14 cellular contexts compared by ENCODE assay signal in the genomic region with DNA sequence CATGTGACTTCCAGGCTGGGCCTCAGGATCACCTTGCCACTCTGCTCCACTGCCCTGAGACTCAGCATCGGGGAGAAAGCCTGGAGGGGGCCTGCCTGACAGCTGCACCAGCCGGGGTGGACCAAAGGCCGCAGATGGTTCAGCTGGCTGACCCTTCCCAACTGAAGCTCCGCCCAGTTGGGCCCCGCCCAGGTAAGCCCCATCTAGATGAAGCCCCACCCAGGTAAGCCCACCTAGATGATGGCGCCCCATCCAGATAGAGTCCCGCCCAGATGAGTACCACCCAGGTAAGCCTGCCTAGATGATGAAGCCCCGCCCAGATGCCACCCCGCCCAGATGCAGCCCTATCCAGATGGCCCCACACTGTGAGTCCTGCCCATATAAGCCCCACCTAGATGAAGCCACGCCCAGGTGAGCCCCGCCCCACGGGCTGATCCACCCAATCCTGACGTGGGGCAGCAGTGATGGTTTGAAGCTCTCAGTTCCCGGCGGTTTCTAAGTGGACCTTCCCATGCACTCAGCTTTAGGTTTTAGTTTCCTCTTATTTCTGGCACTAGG. TPM values are rescaled to one million over a fixed set of nuclear protein-coding genes. Genes with fewer than 3 reads are reported as not detected.
DNase-seq lines count a peak whose midpoint lies in the region; ATAC-seq and TF ChIP-seq lines count a peak whose summit lies in the region.
"Had no signal": no experiment of that assay in that cellular context is flagged by ENCODE, and none has a peak within 500 bp of the region (broad histone marks: within the 10 kb centered on the region; RNA-seq: fewer than 3 reads in every experiment).

No MANE protein-coding gene starts in this region.

- no peak overlapping the region for H3K27ac Mint-ChIP-seq in activated T-cell treated with anti-CD3 and anti-CD28 coated beads, Interleukin-2, amount 50 U/mL, for 72 hours
- H3K27ac Mint-ChIP-seq: progenitor cell of endocrine pancreas; stimulated activated memory B cell treated with anti-CD40 and anti-IgM and Interleukin-4, amounts not matched to agents 10 μg/mL and 1 μg/mL and 100 μg/mL, for 72 hours had no signal

- H3K36me3 ChIP-seq in MM.1S (replicated peaks; ENCODE audit: insufficient read depth, low read length): no peaks in the 10 kb centered on the region
- H3K36me3 ChIP-seq in spleen: no peaks in the 10 kb centered on the region
- no peaks in the 10 kb centered on the region for H3K36me3 ChIP-seq in GM23248 (ENCODE audit: low read depth)

- H3K4me3 Mint-ChIP-seq in activated T-cell treated with anti-CD3 and anti-CD28 coated beads, Interleukin-2, amount 50 U/mL, for 72 hours: no peak overlapping the region
- H3K4me3 Mint-ChIP-seq: stimulated activated memory B cell treated with anti-CD40 and anti-IgM and Interleukin-4, amounts not matched to agents 10 μg/mL and 1 μg/mL and 100 μg/mL, for 72 hours had no signal

- H3K4me1 ChIP-seq in MM.1S (ENCODE audit: low read length) (peaks cover 14% of the 10 kb centered on the region), spleen (peaks cover 14 to 28% (median 24%) of the 10 kb centered on the region in 6 donors), GM23248 (ENCODE audit: insufficient read depth) (peaks cover 10% of the 10 kb centered on the region)

- H4K20me1 ChIP-seq in MM.1S (ENCODE audit: insufficient read depth, low read length) (no peaks in the 10 kb centered on the region), GM23248 (ENCODE audit: insufficient read depth) (no peaks in the 10 kb centered on the region)

- H3K9me3 Mint-ChIP-seq in activated T-cell treated with anti-CD3 and anti-CD28 coated beads, Interleukin-2, amount 50 U/mL, for 72 hours: no peaks in the 10 kb centered on the region
- H3K9me3 Mint-ChIP-seq: stimulated activated memory B cell treated with anti-CD40 and anti-IgM and Interleukin-4, amounts not matched to agents 10 μg/mL and 1 μg/mL and 100 μg/mL, for 72 hours had no signal

- peak; percentile 60 for DNase-seq in activated CD8-positive, alpha-beta memory T cell treated with anti-CD3 and anti-CD28 coated beads, Interleukin-2, amount 50 U/mL, for 48 hours
- no peak for DNase-seq in activated CD8-positive, alpha-beta memory T cell treated with anti-CD3 and anti-CD28 coated beads, Interleukin-2, amount 50 U/mL, for 4 hours
- DNase-seq in MM.1S (peak; percentile 15), spleen (peak; percentile 59), GM23248 (no peak), foreskin melanocyte (no peak), inferior parietal cortex (ENCODE audit: extremely low spot score) (no peak)
- DNase-seq in activated T-cell treated with anti-CD3 and anti-CD28 coated beads, Interleukin-2, amount 50 U/mL, for 72 hours: peak; percentile 46 to 52
- DNase-seq: amygdala, dermis blood vessel endothelial cell, EL, NCI-H2081 treated with DMSO at 0.1 percent for 48 hours had no signal

- H3K4me2 ChIP-seq in MM.1S (ENCODE audit: low read depth, low read length) (no peak overlapping the region), GM23248 (ENCODE audit: unreplicated experiment) (no peak overlapping the region)

- WGBS in spleen, 5 donors: 81 to 90% (median 85%) methylated on average over 6 to 15 of the region's 15 CpGs
- 71 to 75% methylated on average over 14 of the region's 15 CpGs for WGBS in GM23248 (ENCODE audit: low coverage in 1 of 2, low lambda C conversion rate in 2 of 2, missing lambda C conversion rate in 2 of 2), 2 experiments

- TF ChIP-seq CTCF in MM.1S (IDR thresholded peaks at IDR 0.05; ENCODE audit: low read length) (no peak), spleen (IDR thresholded peaks at IDR 0.05 in 8 of 11, conservative IDR thresholded peaks at IDR 0.05 in 3 of 11) (no peak)

- H3K36me3 Mint-ChIP-seq in activated T-cell treated with anti-CD3 and anti-CD28 coated beads, Interleukin-2, amount 50 U/mL, for 72 hours (ENCODE audit: insufficient read depth in 2 of 2): no peaks in the 10 kb centered on the region
- H3K36me3 Mint-ChIP-seq: stimulated activated memory B cell treated with anti-CD40 and anti-IgM and Interleukin-4, amounts not matched to agents 10 μg/mL and 1 μg/mL and 100 μg/mL, for 72 hours had no signal

- no peak overlapping the region for H3K4me3 ChIP-seq in MM.1S (ENCODE audit: low read length)
- H3K4me3 ChIP-seq in spleen: no peak overlapping the region
- H3K4me3 ChIP-seq in GM23248: no peak overlapping the region

- H3K27me3 Mint-ChIP-seq in activated T-cell treated with anti-CD3 and anti-CD28 coated beads, Interleukin-2, amount 50 U/mL, for 72 hours (ENCODE audit: low read depth): no peaks in the 10 kb centered on the region
- H3K27me3 Mint-ChIP-seq: stimulated activated memory B cell treated with anti-CD40 and anti-IgM and Interleukin-4, amounts not matched to agents 10 μg/mL and 1 μg/mL and 100 μg/mL, for 72 hours had no signal

- H3K9me3 ChIP-seq in MM.1S (replicated peaks; ENCODE audit: insufficient read depth, low read length) (no peaks in the 10 kb centered on the region), spleen (no peaks in the 10 kb centered on the region), GM23248 (ENCODE audit: low read depth) (no peaks in the 10 kb centered on the region)

- H3K79me2 ChIP-seq in MM.1S (ENCODE audit: low read length): peaks cover 44% of the 10 kb centered on the region
- no peaks in the 10 kb centered on the region for H3K79me2 ChIP-seq in GM23248 (ENCODE audit: insufficient read depth)

- no peak for ATAC-seq in activated T-cell treated with anti-CD3 and anti-CD28 coated beads, Interleukin-2, amount 50 U/mL, for 72 hours (replicated peaks in 1 of 2)
- ATAC-seq: stimulated activated memory B cell treated with anti-CD40 and anti-IgM and Interleukin-4, amounts not matched to agents 10 μg/mL and 1 μg/mL and 100 μg/mL, for 72 hours had no signal

- intact Hi-C loops in spleen (cut with DNase I; ENCODE audit: low total_unique reads): no loop called here

- H3K9ac ChIP-seq in MM.1S (ENCODE audit: low read length) (no peak overlapping the region), GM23248 (no peak overlapping the region)

- H3K27ac ChIP-seq in MM.1S (ENCODE audit: low read length) (no peak overlapping the region), spleen (no peak overlapping the region), GM23248 (no peak overlapping the region)

- H3K27me3 ChIP-seq in MM.1S (replicated peaks; ENCODE audit: insufficient read depth, low read length) (no peaks in the 10 kb centered on the region), spleen (replicated peaks in 1 of 7) (peaks cover 0 to 2% (median 0%) of the 10 kb centered on the region in 7 donors), GM23248 (replicated peaks; ENCODE audit: insufficient read depth) (no peaks in the 10 kb centered on the region)

- H2AFZ ChIP-seq in MM.1S (ENCODE audit: low read length): no peak overlapping the region
- H2AFZ ChIP-seq in GM23248: no peak overlapping the region

- H3K9me2 ChIP-seq in MM.1S (replicated peaks; ENCODE audit: insufficient read depth, low read length) (no peaks in the 10 kb centered on the region), GM23248 (ENCODE audit: insufficient read depth) (no peaks in the 10 kb centered on the region)

- H3F3A ChIP-seq in MM.1S (ENCODE audit: insufficient read depth, low read length): peaks cover 17% of the 10 kb centered on the region
- H3F3A ChIP-seq in GM23248 (ENCODE audit: insufficient read depth): peaks cover 9% of the 10 kb centered on the region

- no peak for TF ChIP-seq POLR2A in spleen (IDR thresholded peaks at IDR 0.05)

- in situ Hi-C loops in GM23248 (cut with MboI): no loop called here

- H3K4me1 Mint-ChIP-seq in activated T-cell treated with anti-CD3 and anti-CD28 coated beads, Interleukin-2, amount 50 U/mL, for 72 hours (ENCODE audit: low read depth): peaks cover 59% of the 10 kb centered on the region

RNA-seq across cellular contexts. Expression of a gene that starts 10.0 kb away (rescaled TPM):
- total RNA-seq in activated T-cell treated with anti-CD3 and anti-CD28 coated beads, Interleukin-2, amount 50 U/mL, for 72 hours: 10 to 100 TPM; 14.4 to 24.4 TPM
- 10 to 100 TPM; 11.2 to 31.3 (median 15.7) TPM for total RNA-seq in spleen
- polyA plus RNA-seq in spleen: 1 to 10 TPM; 2.7 to 8.5 (median 7.8) TPM
- total RNA-seq in GM23248 (2014; rRNA removed; shearing (Covaris generic)): 8.9 and 9.6 TPM in 2 replicates
- 4.6 and 4.8 TPM in 2 replicates for polyA plus RNA-seq in GM23248 (2016; fragmentation: Nextera tagmentation; extraction: Ambion mirVana)

RNA-seq across cellular contexts. Expression of a gene that starts 10.3 kb away (rescaled TPM):
- total RNA-seq in activated T-cell treated with anti-CD3 and anti-CD28 coated beads, Interleukin-2, amount 50 U/mL, for 72 hours: not detected
- total RNA-seq in spleen: under 1 TPM in 1 of 7 donors, not detected in 6; 0.22 TPM
- under 1 TPM in 1 of 3 donors, not detected in 2; 0.13 TPM for polyA plus RNA-seq in spleen
- not detected in 2 replicates for total RNA-seq in GM23248 (2014; rRNA removed; shearing (Covaris generic))
- not detected in 2 replicates for polyA plus RNA-seq in GM23248 (2016; fragmentation: Nextera tagmentation; extraction: Ambion mirVana)
- total RNA-seq: progenitor cell of endocrine pancreas had no signal

Comparison
In these comparisons a context has a peak if more than half of its experiments do, and no peak if none do; other contexts are left out.
1. DNase-seq: peak in activated CD8-positive, alpha-beta memory T cell treated with anti-CD3 and anti-CD28 coated beads, Interleukin-2, amount 50 U/mL, for 48 hours (single experiment), MM.1S (single experiment), activated T-cell treated with anti-CD3 and anti-CD28 coated beads, Interleukin-2, amount 50 U/mL, for 72 hours (2 of 2) and spleen (single experiment); none in activated CD8-positive, alpha-beta memory T cell treated with anti-CD3 and anti-CD28 coated beads, Interleukin-2, amount 50 U/mL, for 4 hours (single experiment), GM23248 (single experiment), foreskin melanocyte (single experiment) and inferior parietal cortex (single experiment).